In the genomic region with DNA sequence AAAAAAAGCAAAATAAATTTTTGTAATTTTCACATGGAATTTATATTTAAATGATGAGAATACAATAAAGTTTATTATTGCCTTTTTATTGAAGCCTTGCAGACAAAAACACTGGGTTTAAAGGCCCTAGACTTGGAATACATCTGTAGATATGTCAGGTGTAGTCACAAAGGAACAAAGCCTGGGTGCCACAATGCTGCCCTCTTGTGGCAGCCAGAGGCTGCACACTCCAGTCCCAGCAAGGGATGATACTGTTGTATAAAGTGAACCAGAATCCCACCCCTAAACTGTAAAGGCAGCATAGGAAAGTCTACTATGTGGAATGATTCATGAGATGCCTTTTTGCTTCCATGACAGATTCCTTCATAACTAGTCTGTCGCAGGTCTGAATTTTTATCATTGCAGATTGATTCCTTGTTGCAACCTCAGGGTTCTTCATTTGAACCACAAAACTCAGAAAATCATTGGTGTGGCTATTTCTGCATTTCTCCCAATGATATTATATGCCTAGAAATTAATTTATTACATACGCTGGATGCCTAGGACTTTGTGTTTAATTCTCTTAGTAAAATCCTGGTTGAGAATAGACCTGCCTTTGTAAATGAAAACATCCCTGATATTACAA, we compare ENCODE assay signal across 8 cellular contexts. TPM values are rescaled to one million over a fixed set of nuclear protein-coding genes. Genes with fewer than 3 reads are reported as not detected.
DNase-seq lines count a peak whose midpoint lies in the region; ATAC-seq and TF ChIP-seq lines count a peak whose summit lies in the region.

No MANE protein-coding gene starts in this region.

- ATAC-seq in left ventricle myocardium superior (peak; percentile 87), gastrocnemius medialis (peak in 1 of 2 donors; percentile 76)

- no peaks in the 10 kb centered on the region for H3K79me2 ChIP-seq in Loucy (ENCODE audit: insufficient read depth, low read length)

- H3F3A ChIP-seq in Loucy (ENCODE audit: low read depth), result no peaks in the 10 kb centered on the region

- TF ChIP-seq CTCF in GM10266 (IDR thresholded peaks at IDR 0.05; ENCODE audit: control insufficient read depth, insufficient read depth, low read depth, missing control alignments), result peak; percentile 94
- TF ChIP-seq CTCF in Loucy (conservative IDR thresholded peaks at IDR 0.05; ENCODE audit: low read length), result peak; percentile 98
- TF ChIP-seq CTCF in gastrocnemius medialis (IDR thresholded peaks at IDR 0.05 in 4 of 5, conservative IDR thresholded peaks at IDR 0.05 in 1 of 5), result peak; percentile 70 to 98 (median 81)

- in situ Hi-C loops in gastrocnemius medialis (cut with MboI; ENCODE audit: low sequenced_read_pairs in 4 of 4), result loop anchor here in 1 of 4 donors (25.0 kb wide), 1 partner anchor 289 kb away; the partner anchor contains the start of gene GCNT2

- DNase-seq in GM10266 (ENCODE audit: extremely low spot score), result peak; percentile 77
- peak; percentile 81 for DNase-seq in H7
- DNase-seq in SW 1271 (lab: John Stamatoyannopoulos, UW), result peak; percentile 35 to 73
- peak; percentile 72 for DNase-seq in adipocyte (ENCODE audit: low read depth)
- DNase-seq in left ventricle myocardium superior, result peak; percentile 65
- DNase-seq in gastrocnemius medialis, result peak in 1 of 2 donors; percentile 28
- DNase-seq in mesenteric fat pad (ENCODE audit: low spot score), result no peak

- no peaks in the 10 kb centered on the region for H3K9me3 ChIP-seq in Loucy (ENCODE audit: insufficient read depth, low read depth, low read length)
- H3K9me3 ChIP-seq in adipocyte (ENCODE audit: control insufficient read depth, low read length), result no peaks in the 10 kb centered on the region
- no peaks in the 10 kb centered on the region for H3K9me3 ChIP-seq in gastrocnemius medialis

- no peak overlapping the region for H3K9ac ChIP-seq in Loucy (ENCODE audit: low read depth, low read length, poor library complexity, severe bottlenecking)
- H3K9ac ChIP-seq in adipocyte (ENCODE audit: low read length), result no peak overlapping the region

- H3K27me3 ChIP-seq in H7 (ENCODE audit: control insufficient read depth, insufficient read depth, low read length) (no peaks in the 10 kb centered on the region), Loucy (ENCODE audit: insufficient read depth, low read length, poor library complexity, severe bottlenecking) (no peaks in the 10 kb centered on the region), adipocyte (replicated peaks; ENCODE audit: control insufficient read depth, insufficient read depth, low read length) (no peaks in the 10 kb centered on the region), gastrocnemius medialis (no peaks in the 10 kb centered on the region)

- H3K27ac ChIP-seq in gastrocnemius medialis, result no peak overlapping the region

- no peak overlapping the region for H3K4me3 ChIP-seq in H7 (ENCODE audit: insufficient read depth, low read depth, low read length)
- no peak overlapping the region for H3K4me3 ChIP-seq in Loucy (ENCODE audit: low read length, poor library complexity, severe bottlenecking)
- no peak overlapping the region for H3K4me3 ChIP-seq in adipocyte (ENCODE audit: low read length)
- H3K4me3 ChIP-seq in gastrocnemius medialis, result no peak overlapping the region

- H3K4me1 ChIP-seq in Loucy (ENCODE audit: insufficient read depth, low read length, poor library complexity, severe bottlenecking) (no peaks in the 10 kb centered on the region), adipocyte (ENCODE audit: control insufficient read depth, insufficient read depth, low read length) (no peaks in the 10 kb centered on the region), gastrocnemius medialis (no peaks in the 10 kb centered on the region)

- no peaks in the 10 kb centered on the region for H4K20me1 ChIP-seq in Loucy (ENCODE audit: insufficient read depth, low read length, poor library complexity, severe bottlenecking)

- TF ChIP-seq POLR2A in gastrocnemius medialis (IDR thresholded peaks at IDR 0.05), result no peak

- no peak overlapping the region for H3K4me2 ChIP-seq in Loucy (ENCODE audit: low read depth, low read length, poor library complexity, severe bottlenecking)

- no peaks in the 10 kb centered on the region for H3K9me2 ChIP-seq in Loucy (replicated peaks; ENCODE audit: low read depth, low read length)

- no peaks in the 10 kb centered on the region for H3K36me3 ChIP-seq in H7 (replicated peaks; ENCODE audit: control insufficient read depth, insufficient read depth, low read length)
- H3K36me3 ChIP-seq in Loucy (ENCODE audit: insufficient read depth, low read length), result no peaks in the 10 kb centered on the region
- H3K36me3 ChIP-seq in adipocyte (ENCODE audit: control insufficient read depth, insufficient read depth, low read length, severe bottlenecking), result no peaks in the 10 kb centered on the region
- H3K36me3 ChIP-seq in gastrocnemius medialis, result no peaks in the 10 kb centered on the region

- no peak overlapping the region for H2AFZ ChIP-seq in Loucy (ENCODE audit: low read length)

- intact Hi-C loops in left ventricle myocardium superior (cut with micrococcal nuclease), result no loop called here
- intact Hi-C loops in gastrocnemius medialis (cut with DNase I; ENCODE audit: low total_unique reads), result loop anchor here (1.0 to 5.0 kb wide), 2 partner anchors 109 to 323 kb away; partner anchors contain the start of genes C6orf52 and PAK1IP1

RNA-seq across cellular contexts. Expression of gene MAK, which starts 37.0 kb away (rescaled TPM):
- 0.07 TPM in 1 of 2 replicates, not detected in the other for total RNA-seq in H7 (2014; rRNA removed; shearing (Covaris generic))
- total RNA-seq in left ventricle myocardium superior (0.07 TPM), gastrocnemius medialis (not detected), mesenteric fat pad (0.71 TPM)

RNA-seq across cellular contexts. Expression of gene TMEM14B, which starts 53.7 kb away (rescaled TPM):
- total RNA-seq in H7 (2014; rRNA removed; shearing (Covaris generic)), result 90.6 and 120 TPM in 2 replicates
- total RNA-seq in left ventricle myocardium superior, result 115 TPM
- total RNA-seq in gastrocnemius medialis, result 10 to 100 TPM; 68.3 to 93.8 (median 79.4) TPM
- 67.8 TPM for total RNA-seq in mesenteric fat pad
